In the genomic region with DNA sequence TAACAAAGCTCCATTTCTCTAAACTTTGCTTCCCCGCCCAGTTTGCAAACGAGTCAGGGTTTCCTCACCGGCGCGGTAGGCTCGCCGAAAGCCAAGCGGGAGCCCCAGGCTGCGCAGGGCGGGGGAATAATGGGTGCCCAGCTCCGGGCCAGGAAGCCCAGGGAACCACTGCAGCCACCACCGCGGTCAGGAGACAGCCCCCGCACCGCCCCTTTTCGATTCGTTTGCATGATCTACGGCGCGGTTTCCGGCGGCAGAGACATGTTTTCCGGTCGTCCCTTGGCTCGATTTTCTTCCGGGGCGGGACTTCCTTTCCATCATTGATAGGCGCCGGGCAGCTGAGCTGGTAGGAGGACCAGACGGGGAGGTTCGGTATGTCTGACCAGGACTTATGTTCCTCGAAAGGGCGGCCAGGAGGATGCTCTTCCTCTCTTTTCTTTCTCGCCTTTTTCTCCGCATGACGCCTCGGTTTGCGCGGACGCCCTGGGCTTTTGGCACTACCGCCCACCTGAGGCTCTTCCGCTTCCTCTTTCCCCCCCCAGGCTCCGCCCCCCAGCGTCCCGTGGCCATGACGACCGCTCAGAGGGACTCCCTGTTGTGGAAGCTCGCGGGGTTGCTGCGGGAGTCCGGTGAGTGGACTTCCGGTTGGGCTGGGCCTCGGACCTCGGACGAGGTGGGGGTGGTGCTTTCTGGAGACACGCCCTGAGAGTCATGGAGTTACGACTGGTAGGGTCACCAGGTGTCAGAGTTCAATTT, we compare ENCODE assay signal across 8 cellular contexts. TPM values are rescaled to one million over a fixed set of nuclear protein-coding genes. Genes with fewer than 3 reads are reported as not detected.
DNase-seq lines count a peak whose midpoint lies in the region; ATAC-seq, FAIRE-seq and TF ChIP-seq lines count a peak whose summit lies in the region.

A gene with protein sequence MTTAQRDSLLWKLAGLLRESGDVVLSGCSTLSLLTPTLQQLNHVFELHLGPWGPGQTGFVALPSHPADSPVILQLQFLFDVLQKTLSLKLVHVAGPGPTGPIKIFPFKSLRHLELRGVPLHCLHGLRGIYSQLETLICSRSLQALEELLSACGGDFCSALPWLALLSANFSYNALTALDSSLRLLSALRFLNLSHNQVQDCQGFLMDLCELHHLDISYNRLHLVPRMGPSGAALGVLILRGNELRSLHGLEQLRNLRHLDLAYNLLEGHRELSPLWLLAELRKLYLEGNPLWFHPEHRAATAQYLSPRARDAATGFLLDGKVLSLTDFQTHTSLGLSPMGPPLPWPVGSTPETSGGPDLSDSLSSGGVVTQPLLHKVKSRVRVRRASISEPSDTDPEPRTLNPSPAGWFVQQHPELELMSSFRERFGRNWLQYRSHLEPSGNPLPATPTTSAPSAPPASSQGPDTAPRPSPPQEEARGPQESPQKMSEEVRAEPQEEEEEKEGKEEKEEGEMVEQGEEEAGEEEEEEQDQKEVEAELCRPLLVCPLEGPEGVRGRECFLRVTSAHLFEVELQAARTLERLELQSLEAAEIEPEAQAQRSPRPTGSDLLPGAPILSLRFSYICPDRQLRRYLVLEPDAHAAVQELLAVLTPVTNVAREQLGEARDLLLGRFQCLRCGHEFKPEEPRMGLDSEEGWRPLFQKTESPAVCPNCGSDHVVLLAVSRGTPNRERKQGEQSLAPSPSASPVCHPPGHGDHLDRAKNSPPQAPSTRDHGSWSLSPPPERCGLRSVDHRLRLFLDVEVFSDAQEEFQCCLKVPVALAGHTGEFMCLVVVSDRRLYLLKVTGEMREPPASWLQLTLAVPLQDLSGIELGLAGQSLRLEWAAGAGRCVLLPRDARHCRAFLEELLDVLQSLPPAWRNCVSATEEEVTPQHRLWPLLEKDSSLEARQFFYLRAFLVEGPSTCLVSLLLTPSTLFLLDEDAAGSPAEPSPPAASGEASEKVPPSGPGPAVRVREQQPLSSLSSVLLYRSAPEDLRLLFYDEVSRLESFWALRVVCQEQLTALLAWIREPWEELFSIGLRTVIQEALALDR (plus strand): TSS at position 306 of the 756 bp plus-strand sequence. CDS start 263 bp downstream, at position 569.

- no peaks in the 10 kb centered on the region for H3K9me3 ChIP-seq in pancreas
- no peaks in the 10 kb centered on the region for H3K9me3 ChIP-seq in tibial artery

- H3K27me3 ChIP-seq in pancreas (no peaks in the 10 kb centered on the region), tibial artery (no peaks in the 10 kb centered on the region)

- FAIRE-seq in pancreas (lab: Jason Lieb, UNC), result peak; percentile 47

- H3K4me3 ChIP-seq in GM12865 (ENCODE audit: low read depth, low read length) (peak within 1 kb of the TSS; percentile 81), pancreas (peak within 1 kb of the TSS; percentile 43 to 66 (median 61)), tibial artery (peak within 1 kb of the TSS; percentile 63 to 76)

- H3K27ac ChIP-seq in pancreas (peak within 1 kb of the TSS; percentile 81 to 96 (median 84)), tibial artery (peak within 1 kb of the TSS; percentile 84 to 87)

- H3K36me3 Mint-ChIP-seq in activated naive CD8-positive, alpha-beta T cell treated with anti-CD3 and anti-CD28 coated beads, Interleukin-2, amount 50 U/mL, for 24 hours (ENCODE audit: low read depth), result peaks cover 14% of the 10 kb centered on the region

- H3K36me3 ChIP-seq in pancreas, result peaks cover 0 to 8% (median 0%) of the 10 kb centered on the region in 3 donors
- H3K36me3 ChIP-seq in tibial artery, result peaks cover 16 to 17% (median 17%) of the 10 kb centered on the region in 3 donors

- TF ChIP-seq CTCF in GM12865 (IDR thresholded peaks at IDR 0.05; ENCODE audit: insufficient read depth, low read depth, low read length, missing control alignments) (no peak), pancreas (IDR thresholded peaks at IDR 0.05) (no peak), tibial artery (IDR thresholded peaks at IDR 0.05) (peak in 1 of 2 experiments; percentile 6)

- H3K27me3 Mint-ChIP-seq in activated naive CD8-positive, alpha-beta T cell treated with anti-CD3 and anti-CD28 coated beads, Interleukin-2, amount 50 U/mL, for 24 hours, result peaks cover 2% of the 10 kb centered on the region

- DNase-seq in GM12865 (ENCODE audit: low read depth) (peak; percentile 96), NCI-H1417 treated with DMSO at 0.1 percent for 48 hours (lab: John Stamatoyannopoulos, UW) (peak; percentile 81), SW480 (ENCODE audit: low spot score) (peak; percentile 96), Right ventricle myocardium superior (peak; percentile 97), pancreas (peak; percentile 92 to 98 (median 97)), tibial artery (peak; percentile 99)
- DNase-seq in activated naive CD8-positive, alpha-beta T cell treated with anti-CD3 and anti-CD28 coated beads, Interleukin-2, amount 50 U/mL, for 24 hours, result peak; percentile 93

- intact Hi-C loops in Right ventricle myocardium superior (cut with DNase I), result no loop called here
- intact Hi-C loops in pancreas (cut with DNase I), result no loop called here
- intact Hi-C loops in tibial artery (cut with DNase I; ENCODE audit: low total_unique reads), result loop anchor here (5.0 kb wide), 1 partner anchor 45 kb away; no protein-coding TSS in a partner anchor

- 1% methylated on average over 46 to 57 of the region's 57 CpGs for WGBS in pancreas, 2 donors

- ATAC-seq in HG02763 (IDR thresholded peaks at IDR 0.05; ENCODE audit: unreplicated experiment) (peak; percentile 89), Right ventricle myocardium superior (ENCODE audit: poor library complexity) (peak; percentile 98), pancreas (peak; percentile 96 to 98 (median 97))
- peak; percentile 91 for ATAC-seq in activated naive CD8-positive, alpha-beta T cell treated with anti-CD3 and anti-CD28 coated beads, Interleukin-2, amount 50 U/mL, for 24 hours

- H3K9me3 Mint-ChIP-seq in activated naive CD8-positive, alpha-beta T cell treated with anti-CD3 and anti-CD28 coated beads, Interleukin-2, amount 50 U/mL, for 24 hours, result no peaks in the 10 kb centered on the region

- H3K27ac Mint-ChIP-seq in activated naive CD8-positive, alpha-beta T cell treated with anti-CD3 and anti-CD28 coated beads, Interleukin-2, amount 50 U/mL, for 24 hours, result peak within 1 kb of the TSS; percentile 97

- H3K4me1 ChIP-seq in pancreas (peaks cover 0 to 12% (median 11%) of the 10 kb centered on the region in 3 donors), tibial artery (peaks cover 0 to 15% (median 6%) of the 10 kb centered on the region in 4 donors)

- H3K4me3 Mint-ChIP-seq in activated naive CD8-positive, alpha-beta T cell treated with anti-CD3 and anti-CD28 coated beads, Interleukin-2, amount 50 U/mL, for 24 hours, result peak within 1 kb of the TSS; percentile 95

- H3K4me1 Mint-ChIP-seq in activated naive CD8-positive, alpha-beta T cell treated with anti-CD3 and anti-CD28 coated beads, Interleukin-2, amount 50 U/mL, for 24 hours, result peaks cover 20% of the 10 kb centered on the region

RNA-seq across cellular contexts. Expression of the gene that starts here (rescaled TPM):
- total RNA-seq in Right ventricle myocardium superior, result 15.6 TPM
- 10 to 100 TPM in 5 of 6 donors, 1 to 10 TPM in 1; 9.0 to 22.6 (median 12.2) TPM for total RNA-seq in pancreas
- 10 to 100 TPM; 39.2 to 43.8 TPM for polyA plus RNA-seq in pancreas

Comparison
In these comparisons a context has a peak if more than half of its experiments do, and no peak if none do; other contexts are left out.
1. Peak in every context shown above with its lines: DNase-seq, ATAC-seq, H3K4me3 ChIP-seq and H3K27ac ChIP-seq.